In the genomic region with DNA sequence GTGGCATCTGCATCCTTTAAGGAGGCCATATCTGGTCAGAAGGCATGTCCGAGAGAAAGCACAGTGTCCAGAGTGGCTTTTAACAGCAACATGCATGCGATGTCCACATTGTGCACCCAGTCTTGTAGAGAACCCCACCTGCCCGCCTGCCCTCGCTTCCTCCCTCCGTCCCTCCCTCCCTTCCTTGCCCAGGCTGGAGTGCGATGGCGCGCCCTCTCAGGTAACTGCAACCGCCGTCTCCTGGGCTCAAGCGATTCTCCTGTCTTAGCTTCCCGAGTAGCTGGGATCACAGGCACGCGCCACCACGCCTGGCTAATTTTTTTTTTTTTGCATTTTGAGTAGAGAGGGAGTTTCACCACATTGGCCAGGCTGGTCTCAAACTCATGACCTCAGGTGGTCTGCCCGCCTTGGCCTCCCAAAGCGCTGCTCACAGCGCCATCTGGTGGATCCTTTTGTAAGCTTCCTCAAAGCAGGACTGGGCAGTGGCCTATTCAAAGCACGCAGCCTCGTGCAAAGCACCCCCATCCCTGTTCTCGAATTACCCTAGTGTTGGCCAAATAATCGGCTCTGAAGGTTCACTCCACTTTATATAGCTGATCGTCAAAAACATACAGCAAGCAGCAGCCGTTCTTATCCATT, we compare ENCODE assay signal across 1 cellular context.
TF ChIP-seq lines count a peak whose summit lies in the region.

No MANE protein-coding gene starts in this region.

TF ChIP-seq in K562, 482 proteins besides CTCF, POLR2A, EP300 and RAD21:
- TF ChIP-seq, protein P1, sequence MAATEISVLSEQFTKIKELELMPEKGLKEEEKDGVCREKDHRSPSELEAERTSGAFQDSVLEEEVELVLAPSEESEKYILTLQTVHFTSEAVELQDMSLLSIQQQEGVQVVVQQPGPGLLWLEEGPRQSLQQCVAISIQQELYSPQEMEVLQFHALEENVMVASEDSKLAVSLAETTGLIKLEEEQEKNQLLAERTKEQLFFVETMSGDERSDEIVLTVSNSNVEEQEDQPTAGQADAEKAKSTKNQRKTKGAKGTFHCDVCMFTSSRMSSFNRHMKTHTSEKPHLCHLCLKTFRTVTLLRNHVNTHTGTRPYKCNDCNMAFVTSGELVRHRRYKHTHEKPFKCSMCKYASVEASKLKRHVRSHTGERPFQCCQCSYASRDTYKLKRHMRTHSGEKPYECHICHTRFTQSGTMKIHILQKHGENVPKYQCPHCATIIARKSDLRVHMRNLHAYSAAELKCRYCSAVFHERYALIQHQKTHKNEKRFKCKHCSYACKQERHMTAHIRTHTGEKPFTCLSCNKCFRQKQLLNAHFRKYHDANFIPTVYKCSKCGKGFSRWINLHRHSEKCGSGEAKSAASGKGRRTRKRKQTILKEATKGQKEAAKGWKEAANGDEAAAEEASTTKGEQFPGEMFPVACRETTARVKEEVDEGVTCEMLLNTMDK (IDR thresholded peaks at IDR 0.05; ENCODE audit: borderline replicate concordance, insufficient read depth, low read depth, low read length, poor library complexity, severe bottlenecking): peak; percentile 19
- TF ChIP-seq MYNN (IDR thresholded peaks at IDR 0.05) (no peak), MYNN (CRISPR knock-in tag; IDR thresholded peaks at IDR 0.05) (no peak), HMGN3 (IDR thresholded peaks at IDR 0.05; ENCODE audit: borderline replicate concordance, extremely low read depth, insufficient read length, low read depth, low read length) (no peak), ZNF24 (IDR thresholded peaks at IDR 0.05) (peak; percentile 36; the same call in 1 of the 2 replicates), SMC3 (conservative IDR thresholded peaks at IDR 0.05; ENCODE audit: insufficient read depth, low read depth, low read length) (peak; percentile 67; the same call in 1 of the 2 replicates), STAG1 (CRISPR knock-in tag; IDR thresholded peaks at IDR 0.05; ENCODE audit: borderline replicate concordance) (0 out of 2 replicates have a peak, but pooled peaks have one; percentile 26), CBX3 (IDR thresholded peaks at IDR 0.05; ENCODE audit: borderline replicate concordance in 1 of 2, low read length in 2 of 2) (peak in 1 of 2 experiments; percentile 39; a peak in 1 of 3 replicates), PCBP1 (IDR thresholded peaks at IDR 0.05; ENCODE audit: low read depth, low read length, poor library complexity, severe bottlenecking) (no peak), ZBTB7A (IDR thresholded peaks at IDR 0.05; ENCODE audit: borderline replicate concordance, control insufficient read depth, low read depth, low read length) (0 out of 2 replicates have a peak, but pooled peaks have one; percentile 18), CC2D1A (IDR thresholded peaks at IDR 0.05) (0 out of 2 replicates have a peak, but pooled peaks have one; percentile 40)
- TF ChIP-seq, protein P2, sequence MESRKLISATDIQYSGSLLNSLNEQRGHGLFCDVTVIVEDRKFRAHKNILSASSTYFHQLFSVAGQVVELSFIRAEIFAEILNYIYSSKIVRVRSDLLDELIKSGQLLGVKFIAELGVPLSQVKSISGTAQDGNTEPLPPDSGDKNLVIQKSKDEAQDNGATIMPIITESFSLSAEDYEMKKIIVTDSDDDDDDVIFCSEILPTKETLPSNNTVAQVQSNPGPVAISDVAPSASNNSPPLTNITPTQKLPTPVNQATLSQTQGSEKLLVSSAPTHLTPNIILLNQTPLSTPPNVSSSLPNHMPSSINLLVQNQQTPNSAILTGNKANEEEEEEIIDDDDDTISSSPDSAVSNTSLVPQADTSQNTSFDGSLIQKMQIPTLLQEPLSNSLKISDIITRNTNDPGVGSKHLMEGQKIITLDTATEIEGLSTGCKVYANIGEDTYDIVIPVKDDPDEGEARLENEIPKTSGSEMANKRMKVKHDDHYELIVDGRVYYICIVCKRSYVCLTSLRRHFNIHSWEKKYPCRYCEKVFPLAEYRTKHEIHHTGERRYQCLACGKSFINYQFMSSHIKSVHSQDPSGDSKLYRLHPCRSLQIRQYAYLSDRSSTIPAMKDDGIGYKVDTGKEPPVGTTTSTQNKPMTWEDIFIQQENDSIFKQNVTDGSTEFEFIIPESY (CRISPR knock-in tag; IDR thresholded peaks at IDR 0.05): peak; percentile 92
- TF ChIP-seq, protein P3, sequence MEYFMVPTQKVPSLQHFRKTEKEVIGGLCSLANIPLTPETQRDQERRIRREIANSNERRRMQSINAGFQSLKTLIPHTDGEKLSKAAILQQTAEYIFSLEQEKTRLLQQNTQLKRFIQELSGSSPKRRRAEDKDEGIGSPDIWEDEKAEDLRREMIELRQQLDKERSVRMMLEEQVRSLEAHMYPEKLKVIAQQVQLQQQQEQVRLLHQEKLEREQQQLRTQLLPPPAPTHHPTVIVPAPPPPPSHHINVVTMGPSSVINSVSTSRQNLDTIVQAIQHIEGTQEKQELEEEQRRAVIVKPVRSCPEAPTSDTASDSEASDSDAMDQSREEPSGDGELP (CRISPR knock-in tag; IDR thresholded peaks at IDR 0.05; ENCODE audit: borderline replicate concordance): 0 out of 2 replicates have a peak, but pooled peaks have one; percentile 9
